11 cellular contexts compared by ENCODE assay signal in genomic region chr7:131010029-131010705, GRCh38.
A peak's percentile ranks its signal among the peaks of the same experiment; 100 is the strongest.
DNase-seq lines count a peak whose midpoint lies in the region; ATAC-seq and TF ChIP-seq lines count a peak whose summit lies in the region.
"Had no signal": no experiment of that assay in that cellular context is flagged by ENCODE, and none has a peak within 500 bp of the region (broad histone marks: within the 10 kb centered on the region; RNA-seq: fewer than 3 reads in every experiment).

No MANE protein-coding gene starts in this region.

- no peak for TF ChIP-seq CTCF in esophagus muscularis mucosa (IDR thresholded peaks at IDR 0.05)

- no peaks in the 10 kb centered on the region for H3K9me3 Mint-ChIP-seq in activated CD4-positive, alpha-beta T cell treated with anti-CD3 and anti-CD28 coated beads, Interleukin-2, amount 10 ng/mL, durations not matched to agents 24 days and 14 days
- H3K9me3 Mint-ChIP-seq in stimulated activated memory B cell treated with anti-CD40 and anti-IgM and Interleukin-4, amounts not matched to agents 10 μg/mL and 1 μg/mL and 100 μg/mL, for 72 hours, result no peaks in the 10 kb centered on the region
- H3K9me3 Mint-ChIP-seq: neural crest cell had no signal

- no peaks in the 10 kb centered on the region for H3K27me3 Mint-ChIP-seq in activated CD4-positive, alpha-beta T cell treated with anti-CD3 and anti-CD28 coated beads, Interleukin-2, amount 10 ng/mL, durations not matched to agents 24 days and 14 days
- H3K27me3 Mint-ChIP-seq in stimulated activated memory B cell treated with anti-CD40 and anti-IgM and Interleukin-4, amounts not matched to agents 10 μg/mL and 1 μg/mL and 100 μg/mL, for 72 hours, result no peaks in the 10 kb centered on the region

- no peaks in the 10 kb centered on the region for H3K27me3 ChIP-seq in esophagus muscularis mucosa

- peaks cover 18% of the 10 kb centered on the region for H3K36me3 Mint-ChIP-seq in activated CD4-positive, alpha-beta T cell treated with anti-CD3 and anti-CD28 coated beads, Interleukin-2, amount 10 ng/mL, durations not matched to agents 24 days and 14 days (ENCODE audit: low read depth)
- H3K36me3 Mint-ChIP-seq in stimulated activated memory B cell treated with anti-CD40 and anti-IgM and Interleukin-4, amounts not matched to agents 10 μg/mL and 1 μg/mL and 100 μg/mL, for 72 hours, result peaks cover 17% of the 10 kb centered on the region

- ATAC-seq in stimulated activated memory B cell treated with anti-CD40 and anti-IgM and Interleukin-4, amounts not matched to agents 10 μg/mL and 1 μg/mL and 100 μg/mL, for 72 hours, result no peak
- ATAC-seq in HG02642 (IDR thresholded peaks at IDR 0.05; ENCODE audit: poor library complexity, unreplicated experiment) (no peak), GM19455 (IDR thresholded peaks at IDR 0.05; ENCODE audit: unreplicated experiment) (no peak)

- peak overlapping the region; percentile 74 for H3K4me3 Mint-ChIP-seq in activated CD4-positive, alpha-beta T cell treated with anti-CD3 and anti-CD28 coated beads, Interleukin-2, amount 10 ng/mL, durations not matched to agents 24 days and 14 days
- no peak overlapping the region for H3K4me3 Mint-ChIP-seq in stimulated activated memory B cell treated with anti-CD40 and anti-IgM and Interleukin-4, amounts not matched to agents 10 μg/mL and 1 μg/mL and 100 μg/mL, for 72 hours
- H3K4me3 Mint-ChIP-seq: neural crest cell had no signal

- H3K4me3 ChIP-seq in SK-N-MC (no peak overlapping the region; the same call in 1 of the 2 replicates), esophagus muscularis mucosa (no peak overlapping the region)

- H3K9me3 ChIP-seq in SK-N-MC (ENCODE audit: low read depth, low read length), result no peaks in the 10 kb centered on the region; the same call in 1 of the 2 replicates
- no peaks in the 10 kb centered on the region for H3K9me3 ChIP-seq in esophagus muscularis mucosa

- H3K36me3 ChIP-seq in SK-N-MC (ENCODE audit: insufficient read depth, low read length) (peaks cover 5% of the 10 kb centered on the region; the same call in 1 of the 2 replicates), esophagus muscularis mucosa (peaks cover 0 to 4% (median 0%) of the 10 kb centered on the region in 4 donors)

- H3K27ac Mint-ChIP-seq in activated CD4-positive, alpha-beta T cell treated with anti-CD3 and anti-CD28 coated beads, Interleukin-2, amount 10 ng/mL, durations not matched to agents 24 days and 14 days, result peak overlapping the region; percentile 97
- peak overlapping the region; percentile 89 for H3K27ac Mint-ChIP-seq in stimulated activated memory B cell treated with anti-CD40 and anti-IgM and Interleukin-4, amounts not matched to agents 10 μg/mL and 1 μg/mL and 100 μg/mL, for 72 hours

- peak overlapping the region; percentile 79 for H3K9ac ChIP-seq in SK-N-MC (ENCODE audit: insufficient read length)

- TF ChIP-seq POLR2A in esophagus muscularis mucosa (IDR thresholded peaks at IDR 0.05; ENCODE audit: low read depth), result no peak

- no peak for DNase-seq in activated CD4-positive, alpha-beta T cell treated with anti-CD3 and anti-CD28 coated beads, Interleukin-2, amount 10 ng/mL, durations not matched to agents 24 days and 14 days
- DNase-seq in activated CD4-positive, alpha-beta T cell treated with anti-CD3 and anti-CD28 coated beads for 4 hours, result no peak
- DNase-seq in SK-N-MC (ENCODE audit: low read depth, low spot score), result no peak
- DNase-seq in esophagus muscularis mucosa (ENCODE audit: extremely low spot score), result no peak
- no peak for DNase-seq in NCI-H2227 treated with DMSO at 0.1 percent for 48 hours (lab: John Stamatoyannopoulos, UW)
- DNase-seq: NCI-H2081 treated with DMSO at 0.1 percent for 48 hours, SHP77 treated with DMSO at 0.1 percent for 48 hours had no signal

- 92% methylated on average over 9 of the region's 12 CpGs for WGBS in esophagus muscularis mucosa

- TF ChIP-seq EP300 in esophagus muscularis mucosa (IDR thresholded peaks at IDR 0.05), result no peak

- H3K4me1 ChIP-seq in esophagus muscularis mucosa, result peaks cover 66 to 93% (median 88%) of the 10 kb centered on the region in 4 donors

- H3K4me1 Mint-ChIP-seq in activated CD4-positive, alpha-beta T cell treated with anti-CD3 and anti-CD28 coated beads, Interleukin-2, amount 10 ng/mL, durations not matched to agents 24 days and 14 days, result peaks cover 61% of the 10 kb centered on the region
- H3K4me1 Mint-ChIP-seq in stimulated activated memory B cell treated with anti-CD40 and anti-IgM and Interleukin-4, amounts not matched to agents 10 μg/mL and 1 μg/mL and 100 μg/mL, for 72 hours, result peaks cover 87% of the 10 kb centered on the region

- H3K27ac ChIP-seq in SK-N-MC (peak overlapping the region; percentile 100), esophagus muscularis mucosa (replicated peaks in 1 of 4) (peak overlapping the region; percentile 67 to 83 (median 77))

- intact Hi-C loops in activated CD4-positive, alpha-beta T cell treated with anti-CD3 and anti-CD28 coated beads, Interleukin-2, amount 10 ng/mL, durations not matched to agents 24 days and 14 days (cut with micrococcal nuclease), result loop anchor here (1.0 to 2.0 kb wide), 5 partner anchors 13 to 179 kb away; no protein-coding TSS in a partner anchor
- intact Hi-C loops in esophagus muscularis mucosa (cut with DNase I), result no loop called here
